Comparison of ENCODE assay signal across 8 cellular contexts in genomic region chr1:77759090-77760028, GRCh38. TPM values are rescaled to one million over a fixed set of nuclear protein-coding genes. Genes with fewer than 3 reads are reported as not detected.
DNase-seq lines count a peak whose midpoint lies in the region; ATAC-seq and TF ChIP-seq lines count a peak whose summit lies in the region.

USP33 (minus strand) TSS chr1:77759852; CDS start chr1:77741697, 18,155 bp downstream.

- peak within 1 kb of the TSS; percentile 97 for H2AFZ ChIP-seq in mammary epithelial cell (ENCODE audit: low read depth, low read length)

- H3K27me3 ChIP-seq in A673 (replicated peaks; ENCODE audit: insufficient read depth, low read depth, low read length, poor library complexity) (no peaks in the 10 kb centered on the region), mammary epithelial cell (ENCODE audit: insufficient read depth, low read length) (no peaks in the 10 kb centered on the region)

- intact Hi-C loops in A673 (cut with micrococcal nuclease; ENCODE audit: unreplicated experiment) (no loop called here), mammary epithelial cell (cut with micrococcal nuclease) (loop anchor here (5.0 kb wide), 3 partner anchors 63 to 218 kb away; partner anchors contain the start of genes FUBP1 and NEXN)

- peak within 1 kb of the TSS; percentile 73 for H3K4me2 ChIP-seq in mammary epithelial cell (ENCODE audit: insufficient read depth, low read depth, low read length)

- H3K4me1 ChIP-seq in A673 (ENCODE audit: insufficient read depth, low read length, poor library complexity, severe bottlenecking) (peaks cover 26% of the 10 kb centered on the region), mammary epithelial cell (ENCODE audit: insufficient read depth, low read length) (peaks cover 10% of the 10 kb centered on the region)

- peaks cover 53% of the 10 kb centered on the region for H3K79me2 ChIP-seq in mammary epithelial cell (ENCODE audit: insufficient read depth, low read length)

- 3% methylated on average over 30 of the region's 79 CpGs for WGBS in mammary epithelial cell (ENCODE audit: low coverage, missing lambda C conversion rate)

- H3K9me3 ChIP-seq in A673 (ENCODE audit: low read depth, low read length, poor library complexity, severe bottlenecking) (no peaks in the 10 kb centered on the region), mammary epithelial cell (replicated peaks; ENCODE audit: insufficient read depth, low read length) (no peaks in the 10 kb centered on the region)

- peaks cover 3 to 12% (median 4%) of the 10 kb centered on the region in 3 donors for H3K27me3 Mint-ChIP-seq in immature natural killer cell (ENCODE audit: low read depth in 3 of 3)

- BruUV-seq in A673 (replicated peaks; lab: Mats Ljungman, UMichigan) (no TSS peak), mammary epithelial cell (replicated peaks; lab: Mats Ljungman, UMichigan) (no TSS peak)

- 0 out of 2 replicates have a peak, but pooled peaks have one; percentile 11 for TF ChIP-seq CTCF in A673 (conservative IDR thresholded peaks at IDR 0.05; ENCODE audit: low read depth, low read length)
- TF ChIP-seq CTCF in WI38 (IDR thresholded peaks at IDR 0.05; ENCODE audit: low read depth, low read length): no peak
- TF ChIP-seq CTCF in mammary epithelial cell (conservative IDR thresholded peaks at IDR 0.05 in 1 of 2, IDR thresholded peaks at IDR 0.05 in 1 of 2; ENCODE audit: extremely low read depth in 1 of 2, insufficient read depth in 1 of 2, low read depth in 1 of 2, low read length in 2 of 2): no peak

- CTCF ChIA-PET in A673 (lab: Charles Lee): no interaction called here
- CTCF ChIA-PET in mammary epithelial cell (lab: Charles Lee; ENCODE audit: low non-redundant PET): no interaction called here

- peak within 1 kb of the TSS; percentile 93 to 98 (median 97) for H3K27ac Mint-ChIP-seq in immature natural killer cell

- H3K4me3 ChIP-seq in A673 (ENCODE audit: low read depth, low read length, poor library complexity, severe bottlenecking): peak within 1 kb of the TSS; percentile 95
- peak within 1 kb of the TSS; percentile 68 for H3K4me3 ChIP-seq in WI38 (ENCODE audit: low read depth, low read length)
- H3K4me3 ChIP-seq in mammary epithelial cell (replicated peaks in 1 of 3; ENCODE audit: insufficient read depth in 1 of 3, low read depth in 2 of 3, low read length in 3 of 3): peak within 1 kb of the TSS; percentile 65 to 93 (median 87)

- dilution Hi-C loops in mammary epithelial cell (cut with HindIII; ENCODE audit: low sequenced_read_pairs): no loop called here

- H3K9me3 Mint-ChIP-seq in immature natural killer cell: no peaks in the 10 kb centered on the region

- H3K4me1 Mint-ChIP-seq in immature natural killer cell: peaks cover 42 to 49% of the 10 kb centered on the region in 2 donors

- DNase-seq in A673 (ENCODE audit: low spot score) (peak; percentile 93), NCI-H2196 (lab: John Stamatoyannopoulos, UW; ENCODE audit: unreplicated experiment) (peak; percentile 88), mammary epithelial cell (peak; percentile 76), immature natural killer cell (peak; percentile 91 to 93 (median 91))
- DNase-seq in stimulated activated CD4-positive, alpha-beta T cell treated with anti-CD3 and anti-CD28 coated beads, Interleukin-12 subunit alpha, Interleukin-12 subunit beta, amount 100 ng/mL, for 24 hours (ENCODE audit: low read depth in 2 of 2): peak; percentile 72 to 86

- H3K36me3 Mint-ChIP-seq in immature natural killer cell: no peaks in the 10 kb centered on the region

- H3K9ac ChIP-seq in mammary epithelial cell (ENCODE audit: insufficient read depth, low read length): peak within 1 kb of the TSS; percentile 70

- POLR2A ChIA-PET in A673 (lab: Charles Lee; ENCODE audit: low non-redundant PET): interaction anchor here (0.6 kb wide), 1 partner anchor 20 kb away, joined by 3 read pairs; the partner anchor contains the start of gene MIGA1

- in situ Hi-C loops in mammary epithelial cell (cut with MboI; ENCODE audit: low sequenced_read_pairs in 2 of 2): no loop called here

- ATAC-seq in GM18858 (IDR thresholded peaks at IDR 0.05; ENCODE audit: unreplicated experiment): peak; percentile 95
- peak; percentile 92 for ATAC-seq in HG03066 (IDR thresholded peaks at IDR 0.05; ENCODE audit: low read depth, unreplicated experiment)

- H3K27ac ChIP-seq in A673 (ENCODE audit: low read depth, low read length, poor library complexity, severe bottlenecking) (peak within 1 kb of the TSS; percentile 93), mammary epithelial cell (ENCODE audit: insufficient read depth, low read depth, low read length) (peak within 1 kb of the TSS; percentile 72)

- H3K36me3 ChIP-seq in A673 (ENCODE audit: insufficient read depth, low read length, poor library complexity, severe bottlenecking): no peaks in the 10 kb centered on the region
- H3K36me3 ChIP-seq in mammary epithelial cell (ENCODE audit: insufficient read depth, low read length): no peaks in the 10 kb centered on the region

- no peaks in the 10 kb centered on the region for H4K20me1 ChIP-seq in mammary epithelial cell (ENCODE audit: insufficient read depth, low read length)

- H3K4me3 Mint-ChIP-seq in immature natural killer cell: peak within 1 kb of the TSS; percentile 90 to 98 (median 94)

RNA-seq across cellular contexts. Expression of gene USP33, which starts in this region (rescaled TPM):
- total RNA-seq in A673 (2021) (90.9 and 103 TPM in 2 replicates), mammary epithelial cell (10 to 100 TPM; 41.0 to 55.8 TPM)
- polyA plus RNA-seq in mammary epithelial cell (19.3 TPM), immature natural killer cell (10 to 100 TPM; 33.1 to 45.0 (median 33.8) TPM)
- 22.2 TPM for polyA minus RNA-seq in mammary epithelial cell

Comparison
In these comparisons a context has a peak if more than half of its experiments do, and no peak if none do; other contexts are left out.
1. Peak in every context shown above with its lines: DNase-seq, ATAC-seq, H3K4me3 ChIP-seq and H3K27ac ChIP-seq.